In genomic region chr11:67351275-67352005, GRCh38 we compare ENCODE assay signal across 8 cellular contexts. TPM values are rescaled to one million over a fixed set of nuclear protein-coding genes. Genes with fewer than 3 reads are reported as not detected.
A peak's percentile ranks its signal among the peaks of the same experiment; 100 is the strongest.
DNase-seq lines count a peak whose midpoint lies in the region; ATAC-seq and TF ChIP-seq lines count a peak whose summit lies in the region.

No MANE protein-coding gene starts in this region.

- DNase-seq in BE2C = no peak
- DNase-seq in NOMO-1 treated with dmso at 0.1 percent for 144 hours (lab: John Stamatoyannopoulos, UW; ENCODE audit: unreplicated experiment) = peak; percentile 71
- peak; percentile 52 for DNase-seq in activated T-cell treated with anti-CD3 and anti-CD28 coated beads for 1 hour (ENCODE audit: low read depth)
- DNase-seq in epithelial cell of esophagus (ENCODE audit: low read depth) = peak; percentile 90
- DNase-seq in myocyte (ENCODE audit: low read depth) = peak; percentile 76

- H3K9me3 ChIP-seq in BE2C (no peaks in the 10 kb centered on the region), HEK293 (ENCODE audit: control insufficient read depth, insufficient read depth, low read depth, low read length) (no peaks in the 10 kb centered on the region), subcutaneous abdominal adipose tissue (ENCODE audit: control insufficient read depth in 5 of 5, low read length in 5 of 5) (no peaks in the 10 kb centered on the region)

- H3K4me3 ChIP-seq in BE2C (ENCODE audit: low read depth, low read length) (no peak overlapping the region), HEK293 (ENCODE audit: low read depth, low read length) (no peak overlapping the region), epithelial cell of esophagus (ENCODE audit: low read length) (no peak overlapping the region), subcutaneous abdominal adipose tissue (ENCODE audit: low read depth in 1 of 5, low read length in 5 of 5) (no peak overlapping the region)

- CTCF ChIA-PET in HEK293 (lab: Yijun Ruan, JAX) = interaction anchor here (0.6 to 30.4 kb wide), 30 partner anchors 10 to 1062 kb away, joined by 3 to 898 read pairs (median 4); partner anchors contain the start of genes CLCF1, GRK2, PPP1CA and RAD9A

- TF ChIP-seq CTCF in BE2C (IDR thresholded peaks at IDR 0.05; ENCODE audit: low read depth, low read length) (peak; percentile 97), HEK293 (tag by site-specific recombination; IDR thresholded peaks at IDR 0.05) (peak; percentile 60; the same call in 1 of the 2 replicates), epithelial cell of esophagus (IDR thresholded peaks at IDR 0.05; ENCODE audit: insufficient read depth, low read depth, low read length, missing control alignments) (peak; percentile 96)

- peaks cover 16% of the 10 kb centered on the region for H3K4me1 ChIP-seq in BE2C
- no peaks in the 10 kb centered on the region for H3K4me1 ChIP-seq in HEK293 (ENCODE audit: control insufficient read depth, insufficient read depth, low read length)
- peaks cover 12 to 59% (median 56%) of the 10 kb centered on the region in 5 donors for H3K4me1 ChIP-seq in subcutaneous abdominal adipose tissue (ENCODE audit: control insufficient read depth in 5 of 5, insufficient read depth in 5 of 5, low read length in 5 of 5)

- no peak overlapping the region for H3K27ac ChIP-seq in HEK293 (ENCODE audit: extremely low read depth, low read depth, low read length)
- peak overlapping the region; percentile 31 for H3K27ac ChIP-seq in subcutaneous abdominal adipose tissue (ENCODE audit: low read depth, low read length)

- H3K27me3 ChIP-seq in BE2C (no peaks in the 10 kb centered on the region), subcutaneous abdominal adipose tissue (ENCODE audit: control insufficient read depth in 5 of 5, insufficient read depth in 4 of 5, low read length in 5 of 5) (no peaks in the 10 kb centered on the region)

- H3K36me3 ChIP-seq in BE2C (no peaks in the 10 kb centered on the region), HEK293 (ENCODE audit: control insufficient read depth in 2 of 2, insufficient read depth in 1 of 2, low read length in 2 of 2) (no peaks in the 10 kb centered on the region), subcutaneous abdominal adipose tissue (ENCODE audit: control insufficient read depth in 5 of 5, insufficient read depth in 5 of 5, low read length in 5 of 5) (peaks cover 0 to 2% (median 0%) of the 10 kb centered on the region in 5 donors)

- POLR2A ChIA-PET in HEK293 (lab: Yijun Ruan, JAX) = interaction anchor here (0.8 to 4.2 kb wide), 8 partner anchors 15 to 50 kb away, joined by 3 to 23 read pairs (median 6); partner anchors contain the start of genes PPP1CA and RAD9A

- H3K9ac ChIP-seq in subcutaneous abdominal adipose tissue (ENCODE audit: low read length in 5 of 5) = peak overlapping the region in 2 of 5 donors; percentile 6 to 46

- ATAC-seq in HG03045 (IDR thresholded peaks at IDR 0.05; ENCODE audit: unreplicated experiment) = no peak

TF ChIP-seq in HEK293, 187 proteins besides CTCF, POLR2A, EP300 and RAD21:
- TF ChIP-seq ZNF830 (tag by site-specific recombination; IDR thresholded peaks at IDR 0.05; ENCODE audit: low read depth) (no peak), ZNF391 (tag by site-specific recombination; IDR thresholded peaks at IDR 0.05; ENCODE audit: borderline replicate concordance, low read depth) (no peak), HOXD13 (CRISPR knock-in tag; IDR thresholded peaks at IDR 0.05; ENCODE audit: borderline replicate concordance) (no peak), ZNF341 (tag by site-specific recombination; IDR thresholded peaks at IDR 0.05; ENCODE audit: low read depth) (peak; percentile 73), ZBTB17 (tag by site-specific recombination; IDR thresholded peaks at IDR 0.05) (peak; percentile 93), ZNF629 (tag by site-specific recombination; IDR thresholded peaks at IDR 0.05) (no peak)
TF ChIP-seq in HEK293: peak in this region for 2.

RNA-seq across cellular contexts. Expression of gene POLD4, which starts 1.9 kb away (rescaled TPM):
- polyA plus RNA-seq in BE2C (2012; ENCODE audit: insufficient read depth, insufficient read length, low read depth) = 33.9 TPM
- 105 and 115 TPM in 2 replicates for total RNA-seq in myocyte
- 188 TPM for polyA plus RNA-seq in myocyte (2012)

RNA-seq across cellular contexts. Expression of gene CLCF1, which starts 22.0 kb away (rescaled TPM):
- 0.59 TPM for polyA plus RNA-seq in BE2C (2012; ENCODE audit: insufficient read depth, insufficient read length, low read depth)
- 3.3 and 6.8 TPM in 2 replicates for total RNA-seq in myocyte
- polyA plus RNA-seq in myocyte (2012) = 13.6 TPM

RNA-seq across cellular contexts. Expression of gene RAD9A, which starts 40.3 kb away (rescaled TPM):
- polyA plus RNA-seq in BE2C (2012; ENCODE audit: insufficient read depth, insufficient read length, low read depth) = 26.6 TPM
- total RNA-seq in myocyte = 5.5 and 8.1 TPM in 2 replicates
- polyA plus RNA-seq in myocyte (2012) = 12.4 TPM

RNA-seq across cellular contexts. Expression of gene SSH3, which starts 48.1 kb away (rescaled TPM):
- polyA plus RNA-seq in BE2C (2012; ENCODE audit: insufficient read depth, insufficient read length, low read depth) = 3.9 TPM
- 17.7 and 18.3 TPM in 2 replicates for total RNA-seq in myocyte
- 18.2 TPM for polyA plus RNA-seq in myocyte (2012)

RNA-seq across cellular contexts. Expression of gene PPP1CA, which starts 50.2 kb away (rescaled TPM):
- 497 TPM for polyA plus RNA-seq in BE2C (2012; ENCODE audit: insufficient read depth, insufficient read length, low read depth)
- 229 and 241 TPM in 2 replicates for total RNA-seq in myocyte
- 169 TPM for polyA plus RNA-seq in myocyte (2012)
